26 cellular contexts compared by ENCODE assay signal in the genomic region with DNA sequence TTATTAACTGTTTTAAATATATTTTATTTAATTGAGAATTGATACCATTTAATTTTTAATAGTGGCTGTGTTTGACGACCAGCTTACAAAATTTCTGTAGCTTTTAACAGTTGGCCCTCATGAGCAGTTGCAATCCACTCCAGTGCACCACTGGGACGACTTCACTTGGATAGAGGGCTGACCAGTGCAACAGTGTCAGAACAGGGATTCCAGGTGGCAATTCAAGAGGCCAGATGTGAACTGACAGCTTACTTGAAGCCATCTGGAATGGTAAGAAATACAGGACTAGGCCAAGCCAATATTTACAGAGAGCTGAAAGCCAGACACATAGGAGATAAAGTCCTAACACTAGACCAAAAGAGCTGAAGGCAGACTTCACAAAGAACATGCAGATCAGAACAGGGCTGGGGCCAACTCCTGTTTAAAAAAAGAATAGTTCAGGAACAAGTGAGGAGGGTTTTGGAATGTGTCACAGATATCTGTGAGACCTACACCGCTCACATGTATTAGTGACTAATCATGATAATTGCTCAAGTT.
DNase-seq lines count a peak whose midpoint lies in the region; ATAC-seq and TF ChIP-seq lines count a peak whose summit lies in the region.
"Had no signal": no experiment of that assay in that cellular context is flagged by ENCODE, and none has a peak within 500 bp of the region (broad histone marks: within the 10 kb centered on the region; RNA-seq: fewer than 3 reads in every experiment).

No MANE protein-coding gene starts in this region.

- no peak overlapping the region for H3K27ac ChIP-seq in GM23338 (ENCODE audit: low read depth)
- no peak overlapping the region for H3K27ac ChIP-seq in osteoblast (ENCODE audit: low read depth, low read length)
- H3K27ac ChIP-seq: neutrophil, SJCRH30 had no signal

- H3K36me3 ChIP-seq in GM23338 (ENCODE audit: insufficient read depth) = no peaks in the 10 kb centered on the region
- H3K36me3 ChIP-seq in osteoblast (ENCODE audit: insufficient read depth, low read length) = no peaks in the 10 kb centered on the region
- H3K36me3 ChIP-seq: ascending aorta, neutrophil, SJCRH30, spleen had no signal

- H3K9me2 ChIP-seq in GM23338 (ENCODE audit: insufficient read depth) = no peaks in the 10 kb centered on the region

- peaks cover 6% of the 10 kb centered on the region; the same call in 2 of the 3 replicates for H3K4me1 Mint-ChIP-seq in GM23338
- no peaks in the 10 kb centered on the region for H3K4me1 Mint-ChIP-seq in activated T-helper 1 cell treated with anti-CD3 and anti-CD28 coated beads, Interleukin-12 subunit alpha, Interleukin-12 subunit beta, Interleukin-2, Interleukin-4 antibody, amounts not matched to agents 30 ng/mL and 10 ng/mL and 1 ng/mL, durations not matched to agents 14 hours and 24 hours and 36 hours (ENCODE audit: low read depth)
- H3K4me1 Mint-ChIP-seq: activated CD4-positive, alpha-beta T cell treated with anti-CD3 and anti-CD28 coated beads, Interleukin-2, amount 10 ng/mL, durations not matched to agents 24 days and 14 days; T-helper 17 cell had no signal

- TF ChIP-seq CTCF in GM23338 (conservative IDR thresholded peaks at IDR 0.05; ENCODE audit: low read depth in 2 of 2) (no peak), fibroblast of mammary gland (conservative IDR thresholded peaks at IDR 0.05; ENCODE audit: control insufficient read depth, insufficient read depth, low read depth, low read length) (no peak), osteoblast (IDR thresholded peaks at IDR 0.05; ENCODE audit: extremely low read depth, low read depth, low read length) (no peak)

- no peaks in the 10 kb centered on the region for H4K20me1 ChIP-seq in GM23338 (replicated peaks; ENCODE audit: insufficient read depth)
- H4K20me1 ChIP-seq in osteoblast (ENCODE audit: insufficient read depth, low read length) = no peaks in the 10 kb centered on the region

- H3K79me2 ChIP-seq in GM23338 (replicated peaks; ENCODE audit: insufficient read depth) (no peaks in the 10 kb centered on the region), osteoblast (ENCODE audit: insufficient read depth, low read length) (no peaks in the 10 kb centered on the region)

- no peaks in the 10 kb centered on the region for H3K9me3 ChIP-seq in osteoblast (ENCODE audit: low read depth, low read length)
- H3K9me3 ChIP-seq: ascending aorta, neutrophil, SJCRH30, spleen had no signal

- H3K4me2 ChIP-seq in GM23338 (no peak overlapping the region), osteoblast (ENCODE audit: insufficient read depth, low read length) (peak overlapping the region; percentile 56)

- no peak overlapping the region for H3K27ac Mint-ChIP-seq in GM23338
- no peak overlapping the region for H3K27ac Mint-ChIP-seq in activated T-helper 1 cell treated with anti-CD3 and anti-CD28 coated beads, Interleukin-12 subunit alpha, Interleukin-12 subunit beta, Interleukin-2, Interleukin-4 antibody, amounts not matched to agents 30 ng/mL and 10 ng/mL and 1 ng/mL, durations not matched to agents 14 hours and 24 hours and 36 hours
- H3K27ac Mint-ChIP-seq: activated CD4-positive, alpha-beta T cell treated with anti-CD3 and anti-CD28 coated beads, Interleukin-2, amount 10 ng/mL, durations not matched to agents 24 days and 14 days; activated CD8-positive, alpha-beta memory T cell treated with anti-CD3 and anti-CD28 coated beads, Interleukin-2, amount 10 ng/mL, durations not matched to agents 7 days and 5 days; activated naive CD8-positive, alpha-beta T cell; CD4-positive, alpha-beta T cell; T-helper 17 cell had no signal

- intact Hi-C loops in activated T-helper 1 cell treated with anti-CD3 and anti-CD28 coated beads, Interleukin-12 subunit alpha, Interleukin-12 subunit beta, Interleukin-2, Interleukin-4 antibody, amounts not matched to agents 30 ng/mL and 10 ng/mL and 1 ng/mL, durations not matched to agents 14 hours and 24 hours and 36 hours (cut with micrococcal nuclease) = no loop called here

- H3K27me3 Mint-ChIP-seq in GM23338 (ENCODE audit: insufficient read depth, low read depth, poor library complexity) = no peaks in the 10 kb centered on the region
- H3K27me3 Mint-ChIP-seq in activated T-helper 1 cell treated with anti-CD3 and anti-CD28 coated beads, Interleukin-12 subunit alpha, Interleukin-12 subunit beta, Interleukin-2, Interleukin-4 antibody, amounts not matched to agents 30 ng/mL and 10 ng/mL and 1 ng/mL, durations not matched to agents 14 hours and 24 hours and 36 hours (ENCODE audit: insufficient read depth) = peaks cover 4% of the 10 kb centered on the region
- H3K27me3 Mint-ChIP-seq: activated naive CD8-positive, alpha-beta T cell; CD4-positive, alpha-beta T cell had no signal

- H3K27me3 ChIP-seq in GM23338 (ENCODE audit: insufficient read depth) (no peaks in the 10 kb centered on the region), osteoblast (ENCODE audit: insufficient read depth, low read length) (no peaks in the 10 kb centered on the region)
- H3K27me3 ChIP-seq: ascending aorta, neutrophil, SJCRH30, spleen had no signal

- H3K4me1 ChIP-seq in GM23338 (ENCODE audit: insufficient read depth) = no peaks in the 10 kb centered on the region
- peaks cover 26% of the 10 kb centered on the region for H3K4me1 ChIP-seq in osteoblast (ENCODE audit: insufficient read depth, low read length)
- H3K4me1 ChIP-seq: SJCRH30 had no signal

- H3K9me3 Mint-ChIP-seq in GM23338 = no peaks in the 10 kb centered on the region
- no peaks in the 10 kb centered on the region for H3K9me3 Mint-ChIP-seq in activated T-helper 1 cell treated with anti-CD3 and anti-CD28 coated beads, Interleukin-12 subunit alpha, Interleukin-12 subunit beta, Interleukin-2, Interleukin-4 antibody, amounts not matched to agents 30 ng/mL and 10 ng/mL and 1 ng/mL, durations not matched to agents 14 hours and 24 hours and 36 hours
- H3K9me3 Mint-ChIP-seq: activated CD4-positive, alpha-beta T cell treated with anti-CD3 and anti-CD28 coated beads, Interleukin-2, amount 10 ng/mL, durations not matched to agents 24 days and 14 days; CD4-positive, alpha-beta T cell had no signal

- no peaks in the 10 kb centered on the region for H3F3A ChIP-seq in GM23338 (replicated peaks; ENCODE audit: low read depth)

- DNase-seq in GM23338 (ENCODE audit: low spot score) = no peak
- DNase-seq in SHP77 (lab: John Stamatoyannopoulos, UW) = peak; percentile 43 to 59
- peak; percentile 42 for DNase-seq in fibroblast of mammary gland (ENCODE audit: low read depth)
- no peak for DNase-seq in osteoblast (ENCODE audit: insufficient read length, low spot score, missing footprints)
- no peak for DNase-seq in NCI-H1417 (lab: John Stamatoyannopoulos, UW)
- DNase-seq in pons (ENCODE audit: low spot score) = no peak
- DNase-seq in activated T-helper 1 cell treated with anti-CD3 and anti-CD28 coated beads, Interleukin-12 subunit alpha, Interleukin-12 subunit beta, Interleukin-2, Interleukin-4 antibody, amounts not matched to agents 30 ng/mL and 10 ng/mL and 1 ng/mL, durations not matched to agents 14 hours and 24 hours and 36 hours (ENCODE audit: low spot score) = no peak
- DNase-seq: activated CD4-positive, alpha-beta T cell treated with anti-CD3 and anti-CD28 coated beads, Interleukin-2, amount 10 ng/mL, durations not matched to agents 24 days and 14 days; activated CD8-positive, alpha-beta memory T cell treated with anti-CD3 and anti-CD28 coated beads, Interleukin-2, amount 10 ng/mL, durations not matched to agents 7 days and 5 days; CD4-positive, alpha-beta T cell; DMS153; effector CD8-positive, alpha-beta T cell; GOT3; NCI-H1048; NCI-H2081; NCI-H748 treated with DMSO at 0.1 percent for 48 hours; PC-3; SJCRH30; spleen; stimulated activated CD4-positive, alpha-beta T cell treated with anti-CD3 and anti-CD28 coated beads, Interleukin-4, amount 100 ng/mL, for 1 hour; stimulated activated naive CD4-positive, alpha-beta T cell treated with Interleukin-2 at 50 U/mL for 16 hours; T-helper 17 cell had no signal

- peak overlapping the region; percentile 79; the same call in 1 of the 2 replicates for H2AFZ ChIP-seq in GM23338
- no peak overlapping the region for H2AFZ ChIP-seq in osteoblast (ENCODE audit: low read length)

- no peak overlapping the region for H3K4me3 Mint-ChIP-seq in GM23338
- H3K4me3 Mint-ChIP-seq in activated T-helper 1 cell treated with anti-CD3 and anti-CD28 coated beads, Interleukin-12 subunit alpha, Interleukin-12 subunit beta, Interleukin-2, Interleukin-4 antibody, amounts not matched to agents 30 ng/mL and 10 ng/mL and 1 ng/mL, durations not matched to agents 14 hours and 24 hours and 36 hours = no peak overlapping the region
- H3K4me3 Mint-ChIP-seq: activated CD4-positive, alpha-beta T cell treated with anti-CD3 and anti-CD28 coated beads, Interleukin-2, amount 10 ng/mL, durations not matched to agents 24 days and 14 days; activated CD8-positive, alpha-beta memory T cell treated with anti-CD3 and anti-CD28 coated beads, Interleukin-2, amount 10 ng/mL, durations not matched to agents 7 days and 5 days; activated naive CD8-positive, alpha-beta T cell; CD4-positive, alpha-beta T cell; T-helper 17 cell had no signal

- H3K36me3 Mint-ChIP-seq in GM23338 (ENCODE audit: low read depth) = no peaks in the 10 kb centered on the region
- no peaks in the 10 kb centered on the region for H3K36me3 Mint-ChIP-seq in activated T-helper 1 cell treated with anti-CD3 and anti-CD28 coated beads, Interleukin-12 subunit alpha, Interleukin-12 subunit beta, Interleukin-2, Interleukin-4 antibody, amounts not matched to agents 30 ng/mL and 10 ng/mL and 1 ng/mL, durations not matched to agents 14 hours and 24 hours and 36 hours (ENCODE audit: low read depth)
- H3K36me3 Mint-ChIP-seq: activated CD8-positive, alpha-beta memory T cell treated with anti-CD3 and anti-CD28 coated beads, Interleukin-2, amount 10 ng/mL, durations not matched to agents 7 days and 5 days; activated naive CD8-positive, alpha-beta T cell had no signal

- H3K4me3 ChIP-seq in GM23338 = no peak overlapping the region
- H3K4me3 ChIP-seq in fibroblast of mammary gland (ENCODE audit: control insufficient read depth, low read depth, low read length) = no peak overlapping the region
- no peak overlapping the region for H3K4me3 ChIP-seq in osteoblast (ENCODE audit: insufficient read depth, low read length)
- H3K4me3 ChIP-seq: ascending aorta, SJCRH30, spleen had no signal

- ATAC-seq in GM23338 = no peak
- ATAC-seq: activated CD8-positive, alpha-beta memory T cell treated with anti-CD3 and anti-CD28 coated beads, Interleukin-2, amount 10 ng/mL, durations not matched to agents 7 days and 5 days; esophagus mucosa; T-helper 17 cell had no signal

TF ChIP-seq in GM23338, 12 proteins besides CTCF, POLR2A, EP300 and RAD21:
- no peak for TF ChIP-seq ZNF114 (CRISPR knock-in tag; IDR thresholded peaks at IDR 0.05)

Comparison
In these comparisons a context has a peak if more than half of its experiments do, and no peak if none do; other contexts are left out.
1. DNase-seq: peak in SHP77 (2 of 2) and fibroblast of mammary gland (single experiment); none in GM23338 (single experiment), osteoblast (single experiment), NCI-H1417 (0 of 3), pons (single experiment) and activated T-helper 1 cell treated with anti-CD3 and anti-CD28 coated beads, Interleukin-12 subunit alpha, Interleukin-12 subunit beta, Interleukin-2, Interleukin-4 antibody, amounts not matched to agents 30 ng/mL and 10 ng/mL and 1 ng/mL, durations not matched to agents 14 hours and 24 hours and 36 hours (single experiment).